ENCODE assay signal across 8 cellular contexts in the genomic region with DNA sequence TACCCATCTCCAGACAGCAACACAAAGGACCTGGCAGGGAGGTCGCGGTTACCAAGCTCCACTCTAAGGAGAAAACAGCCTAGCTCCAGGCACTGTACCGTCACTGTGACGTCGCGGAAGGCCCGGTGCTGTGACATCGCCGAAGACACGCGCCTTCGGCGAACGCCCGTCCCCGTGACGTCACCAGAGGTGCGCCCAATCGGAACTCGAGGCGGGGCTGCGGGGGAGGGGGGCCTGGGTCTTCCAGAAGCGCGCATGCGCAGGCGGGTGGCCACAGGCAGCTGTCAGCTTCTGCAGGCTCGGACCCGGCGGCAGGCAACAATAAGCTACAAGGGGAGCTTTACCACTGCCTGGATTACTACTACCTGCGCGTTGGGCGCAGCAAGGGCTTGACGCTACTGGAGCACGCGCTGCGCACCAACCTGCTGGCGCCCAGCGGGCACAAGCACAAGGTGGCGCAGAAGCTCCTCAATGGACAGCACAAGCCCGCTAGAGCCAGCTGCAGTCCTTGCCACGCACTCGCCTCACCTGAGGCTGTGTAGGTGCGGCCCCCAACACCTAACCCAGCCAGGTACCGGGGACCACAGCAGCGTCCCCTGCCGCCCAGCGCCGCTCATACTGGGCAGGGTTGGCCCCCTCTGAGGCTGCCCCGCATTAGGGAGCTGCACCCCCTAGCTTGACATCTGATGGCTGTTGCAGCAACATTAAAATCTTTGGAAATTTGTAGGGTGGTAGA.
DNase-seq lines count a peak whose midpoint lies in the region; ATAC-seq and TF ChIP-seq lines count a peak whose summit lies in the region.

No MANE protein-coding gene starts in this region.

- ATAC-seq in GM19463 (IDR thresholded peaks at IDR 0.05; ENCODE audit: unreplicated experiment): peak; percentile 79

- CTCF ChIA-PET in MCF 10A (lab: Yijun Ruan, JAX): interaction anchor here (0.5 to 1.6 kb wide), 12 partner anchors 9 to 388 kb away, joined by 3 to 5 read pairs (median 3); no protein-coding TSS in a partner anchor

- no peaks in the 10 kb centered on the region for H3K27me3 ChIP-seq in sigmoid colon

- DNase-seq in CD14-positive monocyte (ENCODE audit: low spot score) (peak; percentile 87), LoVo (ENCODE audit: low spot score) (peak; percentile 47), MCF 10A (ENCODE audit: unreplicated experiment) (peak; percentile 78), sigmoid colon (peak; percentile 90), RPMI8226 (no peak)

- peaks cover 2 to 9% (median 3%) of the 10 kb centered on the region in 3 donors for H3K27me3 Mint-ChIP-seq in CD14-positive monocyte (ENCODE audit: low read depth in 3 of 3)
- H3K27me3 Mint-ChIP-seq in MCF 10A (ENCODE audit: insufficient read depth, unreplicated experiment): no peaks in the 10 kb centered on the region

- H3K36me3 Mint-ChIP-seq in CD14-positive monocyte (no peaks in the 10 kb centered on the region), MCF 10A (ENCODE audit: insufficient read depth, unreplicated experiment) (peaks cover 20% of the 10 kb centered on the region)

- intact Hi-C loops in CD14-positive monocyte (cut with micrococcal nuclease) (no loop called here), MCF 10A (cut with micrococcal nuclease) (no loop called here), sigmoid colon (cut with DNase I) (loop anchor here (2.0 to 5.0 kb wide), 2 partner anchors 79 to 206 kb away; a partner anchor contains a TSS)

- H3K9me3 ChIP-seq in sigmoid colon: no peaks in the 10 kb centered on the region

- H3K27ac ChIP-seq in VCaP (peak overlapping the region; percentile 85), sigmoid colon (peak overlapping the region in 2 of 4 donors; percentile 20 to 44)

- no peak for TF ChIP-seq EP300 in sigmoid colon (IDR thresholded peaks at IDR 0.05)

- H3K27ac Mint-ChIP-seq in CD14-positive monocyte (peak overlapping the region in 4 of 7 donors; percentile 30 to 86 (median 58)), MCF 10A (ENCODE audit: low read depth, unreplicated experiment) (peak overlapping the region; percentile 31)

- peak overlapping the region; percentile 28 for H3K4me3 ChIP-seq in iPS-11a (ENCODE audit: low read depth, low read length)
- peak overlapping the region; percentile 33 to 56 (median 44) for H3K4me3 ChIP-seq in sigmoid colon

- POLR2A ChIA-PET in MCF 10A (lab: Yijun Ruan, JAX): interaction anchor here (0.6 to 1.2 kb wide), 2 partner anchors 80 to 382 kb away, joined by 3 read pairs; no protein-coding TSS in a partner anchor

- TF ChIP-seq POLR2A in sigmoid colon (IDR thresholded peaks at IDR 0.05): no peak

- peak overlapping the region; percentile 71 to 85 for H3K4me3 Mint-ChIP-seq in CD14-positive monocyte
- H3K4me3 Mint-ChIP-seq in MCF 10A (ENCODE audit: unreplicated experiment): peak overlapping the region; percentile 65

- BruUV-seq in MCF 10A (replicated peaks; lab: Mats Ljungman, UMichigan): no TSS peak

- H3K4me1 Mint-ChIP-seq in CD14-positive monocyte (peaks cover 15% of the 10 kb centered on the region), MCF 10A (ENCODE audit: insufficient read depth, unreplicated experiment) (no peaks in the 10 kb centered on the region)

- H3K9me3 Mint-ChIP-seq in CD14-positive monocyte: peaks cover 0 to 10% (median 0%) of the 10 kb centered on the region in 7 donors
- no peaks in the 10 kb centered on the region for H3K9me3 Mint-ChIP-seq in MCF 10A (ENCODE audit: unreplicated experiment)

- 10 to 15% methylated on average over 49 of the region's 49 CpGs for WGBS in sigmoid colon, 2 donors

- TF ChIP-seq CTCF in CD14-positive monocyte (IDR thresholded peaks at IDR 0.05): peak; percentile 36
- peak; percentile 80 for TF ChIP-seq CTCF in VCaP (conservative IDR thresholded peaks at IDR 0.05)
- TF ChIP-seq CTCF in MCF 10A (IDR thresholded peaks at IDR 0.05; ENCODE audit: unreplicated experiment): peak; percentile 24
- TF ChIP-seq CTCF in sigmoid colon (IDR thresholded peaks at IDR 0.05): peak; percentile 6 to 31 (median 21)

- H3K36me3 ChIP-seq in sigmoid colon: peaks cover 0 to 14% (median 0%) of the 10 kb centered on the region in 4 donors

- H3K4me1 ChIP-seq in sigmoid colon: peaks cover 0 to 13% (median 10%) of the 10 kb centered on the region in 4 donors

Comparison
In these comparisons a context has a peak if more than half of its experiments do, and no peak if none do; other contexts are left out.
1. CTCF ChIP-seq: peak in every context shown above with its lines; median percentile 80 in VCaP; 36 in CD14-positive monocyte; 24 in MCF 10A; 21 in sigmoid colon.